In genomic region chr7:123532788-123533552, GRCh38 we compare ENCODE assay signal across 8 cellular contexts. TPM values are rescaled to one million over a fixed set of nuclear protein-coding genes. Genes with fewer than 3 reads are reported as not detected.
DNase-seq lines count a peak whose midpoint lies in the region; ATAC-seq and TF ChIP-seq lines count a peak whose summit lies in the region.
"Not testable (repeated sequence)": the region's sequence is repeated elsewhere in the genome, so short reads cannot be mapped to it uniquely, and the experiment has no call there.

No MANE protein-coding gene starts in this region.

- not testable (repeated sequence) for TF ChIP-seq CTCF in DND-41 (IDR thresholded peaks at IDR 0.05; ENCODE audit: borderline replicate concordance, extremely low read depth, low read length, poor library complexity, severe bottlenecking); WERI-Rb-1 (IDR thresholded peaks at IDR 0.05; ENCODE audit: low read depth, low read length); astrocyte of the spinal cord (IDR thresholded peaks at IDR 0.05; ENCODE audit: low read depth, low read length); natural killer cell (IDR thresholded peaks at IDR 0.05)

- H3K4me1 Mint-ChIP-seq in natural killer cell, result peaks cover 18 to 25% of the 10 kb centered on the region in 2 donors

- H3K9ac ChIP-seq in DND-41 (ENCODE audit: low read depth, low read length); Karpas-422 (ENCODE audit: low read length); subcutaneous abdominal adipose tissue (ENCODE audit: low read length in 5 of 5): not testable (repeated sequence)

- not testable (repeated sequence) for H3K4me3 ChIP-seq in DND-41 (ENCODE audit: low read depth in 1 of 2, low read length in 2 of 2); Karpas-422 (ENCODE audit: low read length)
- peak overlapping the region; percentile 27 for H3K4me3 ChIP-seq in WERI-Rb-1 (ENCODE audit: low read depth, low read length)
- H3K4me3 ChIP-seq in astrocyte of the spinal cord (ENCODE audit: low read depth, low read length), result peak overlapping the region; percentile 42
- H3K4me3 ChIP-seq in subcutaneous abdominal adipose tissue (ENCODE audit: low read depth in 1 of 5, low read length in 5 of 5), result peak overlapping the region in 3 of 5 donors; percentile 39 to 51 (median 42)

- not testable (repeated sequence) for H3K27me3 Mint-ChIP-seq in natural killer cell (ENCODE audit: low read depth in 2 of 2)

- H3K4me2 ChIP-seq in DND-41 (ENCODE audit: insufficient read depth, low read length); Karpas-422 (ENCODE audit: low read depth, low read length, poor library complexity, severe bottlenecking): not testable (repeated sequence)

- intact Hi-C loops in Right ventricle myocardium inferior (cut with DNase I); natural killer cell (cut with micrococcal nuclease): not testable (repeated sequence)

- not testable (repeated sequence) for H3K79me2 ChIP-seq in DND-41 (ENCODE audit: insufficient read depth, low read length); Karpas-422 (ENCODE audit: low read length)

- peak overlapping the region; percentile 97 for H3K4me3 Mint-ChIP-seq in natural killer cell

- DNase-seq in DND-41 (peak; percentile 33), Karpas-422 (peak; percentile 62), Right ventricle myocardium inferior (ENCODE audit: missing footprints) (peak; percentile 41), natural killer cell (peak; percentile 28)
- not testable (repeated sequence) for DNase-seq in WERI-Rb-1; astrocyte of the spinal cord (ENCODE audit: low read depth, low spot score)

- in situ Hi-C loops in astrocyte of the spinal cord (cut with HindIII; ENCODE audit: low sequenced_read_pairs), result not testable (repeated sequence)

- ATAC-seq in DND-41 (ENCODE audit: insufficient read depth, low read depth), result not testable (repeated sequence)
- peak; percentile 31 for ATAC-seq in GM21723 (IDR thresholded peaks at IDR 0.05; ENCODE audit: unreplicated experiment)
- ATAC-seq in Right ventricle myocardium inferior, result peak; percentile 24
- ATAC-seq in natural killer cell, result peak in 2 of 3 donors; percentile 12 to 32

- H4K20me1 ChIP-seq in DND-41 (ENCODE audit: insufficient read depth, low read length); Karpas-422 (ENCODE audit: insufficient read depth, low read depth, low read length): not testable (repeated sequence)

- not testable (repeated sequence) for H3K36me3 ChIP-seq in DND-41 (ENCODE audit: insufficient read depth, low read length); Karpas-422 (ENCODE audit: insufficient read depth, low read length); WERI-Rb-1; subcutaneous abdominal adipose tissue (ENCODE audit: control insufficient read depth in 5 of 5, insufficient read depth in 5 of 5, low read length in 5 of 5)

- not testable (repeated sequence) for H3K27ac ChIP-seq in DND-41 (ENCODE audit: low read length); Karpas-422 (ENCODE audit: low read length); WERI-Rb-1; subcutaneous abdominal adipose tissue (ENCODE audit: low read depth, low read length)

- H3K9me2 ChIP-seq in Karpas-422 (replicated peaks; ENCODE audit: insufficient read depth, low read length), result not testable (repeated sequence)

- not testable (repeated sequence) for H3K27me3 ChIP-seq in DND-41 (ENCODE audit: insufficient read depth, low read length, poor library complexity); Karpas-422 (ENCODE audit: low read length); WERI-Rb-1 (ENCODE audit: insufficient read depth, low read depth, severe bottlenecking); subcutaneous abdominal adipose tissue (ENCODE audit: control insufficient read depth in 5 of 5, insufficient read depth in 4 of 5, low read length in 5 of 5)

- not testable (repeated sequence) for H3K36me3 Mint-ChIP-seq in natural killer cell

- H3K9me3 ChIP-seq in DND-41 (ENCODE audit: insufficient read depth, low read length, severe bottlenecking); Karpas-422 (ENCODE audit: low read length); WERI-Rb-1 (ENCODE audit: severe bottlenecking); subcutaneous abdominal adipose tissue (ENCODE audit: control insufficient read depth in 5 of 5, low read length in 5 of 5): not testable (repeated sequence)

- not testable (repeated sequence) for H3K9me3 Mint-ChIP-seq in natural killer cell

- H3K4me1 ChIP-seq in DND-41 (ENCODE audit: insufficient read depth, low read length) (peaks cover 17% of the 10 kb centered on the region), Karpas-422 (ENCODE audit: low read length) (peaks cover 11% of the 10 kb centered on the region; the same call in 1 of the 2 replicates), subcutaneous abdominal adipose tissue (ENCODE audit: control insufficient read depth in 5 of 5, insufficient read depth in 5 of 5, low read length in 5 of 5) (peaks cover 0 to 11% (median 10%) of the 10 kb centered on the region in 5 donors)

- H2AFZ ChIP-seq in DND-41 (ENCODE audit: low read depth, low read length); Karpas-422 (ENCODE audit: low read length): not testable (repeated sequence)

- peak overlapping the region; percentile 88 to 94 for H3K27ac Mint-ChIP-seq in natural killer cell

RNA-seq across cellular contexts. Expression of gene IQUB, which starts 1.4 kb away (rescaled TPM):
- 0.22 and 0.97 TPM in 2 replicates for total RNA-seq in Karpas-422 (2014; rRNA removed; shearing (Covaris generic); ENCODE audit: low replicate concordance)
- total RNA-seq in Right ventricle myocardium inferior (0.54 TPM), natural killer cell (under 1 TPM; 0.09 to 0.45 (median 0.18) TPM)

RNA-seq across cellular contexts. Expression of gene NDUFA5, which starts 24.6 kb away (rescaled TPM):
- total RNA-seq in Karpas-422 (2014; rRNA removed; shearing (Covaris generic); ENCODE audit: low replicate concordance), result 47.8 and 59.0 TPM in 2 replicates
- 307 TPM for total RNA-seq in Right ventricle myocardium inferior
- 10 to 100 TPM; 46.0 to 51.2 (median 50.4) TPM for total RNA-seq in natural killer cell
